ENCODE assay signal across 30 cellular contexts in genomic region chr22:43249789-43250188, GRCh38.
"Had no signal": no experiment of that assay in that cellular context is flagged by ENCODE, and none has a peak within 500 bp of the region (broad histone marks: within the 10 kb centered on the region; RNA-seq: fewer than 3 reads in every experiment).

No MANE protein-coding gene starts in this region.

- H3K27ac Mint-ChIP-seq: activated CD4-positive, alpha-beta memory T cell treated with anti-CD3 and anti-CD28 coated beads for 36 hours; activated CD4-positive, alpha-beta T cell treated with anti-CD3 and anti-CD28 coated beads, Interleukin-2, amount 10 ng/mL, durations not matched to agents 24 days and 14 days; activated naive CD4-positive, alpha-beta T cell treated with anti-CD3 and anti-CD28 coated beads for 36 hours; activated naive CD8-positive, alpha-beta T cell treated with anti-CD3 and anti-CD28 coated beads, Interleukin-2, amount 10 ng/mL, durations not matched to agents 7 days and 5 days; activated T-helper 1 cell treated with anti-CD3 and anti-CD28 coated beads, Interleukin-12 subunit alpha, Interleukin-12 subunit beta, Interleukin-2, Interleukin-4 antibody, amounts not matched to agents 30 ng/mL and 10 ng/mL and 1 ng/mL, durations not matched to agents 14 hours and 24 hours and 36 hours; mesothelial cell of epicardium had no signal

- H3K4me3 Mint-ChIP-seq: activated CD4-positive, alpha-beta memory T cell treated with anti-CD3 and anti-CD28 coated beads for 36 hours; activated CD4-positive, alpha-beta T cell treated with anti-CD3 and anti-CD28 coated beads, Interleukin-2, amount 10 ng/mL, durations not matched to agents 24 days and 14 days; activated naive CD4-positive, alpha-beta T cell treated with anti-CD3 and anti-CD28 coated beads for 36 hours; activated naive CD8-positive, alpha-beta T cell treated with anti-CD3 and anti-CD28 coated beads, Interleukin-2, amount 10 ng/mL, durations not matched to agents 7 days and 5 days; activated T-helper 1 cell treated with anti-CD3 and anti-CD28 coated beads, Interleukin-12 subunit alpha, Interleukin-12 subunit beta, Interleukin-2, Interleukin-4 antibody, amounts not matched to agents 30 ng/mL and 10 ng/mL and 1 ng/mL, durations not matched to agents 14 hours and 24 hours and 36 hours; mesothelial cell of epicardium had no signal

- H3K27me3 Mint-ChIP-seq: activated CD4-positive, alpha-beta memory T cell treated with anti-CD3 and anti-CD28 coated beads for 36 hours; activated CD4-positive, alpha-beta T cell treated with anti-CD3 and anti-CD28 coated beads, Interleukin-2, amount 10 ng/mL, durations not matched to agents 24 days and 14 days; activated naive CD8-positive, alpha-beta T cell treated with anti-CD3 and anti-CD28 coated beads, Interleukin-2, amount 10 ng/mL, durations not matched to agents 7 days and 5 days had no signal

- ATAC-seq: activated CD4-positive, CD25-positive, alpha-beta regulatory T cell treated with anti-CD3 and anti-CD28 coated beads, Interleukin-2, amount 50 U/mL, for 24 hours; esophagus mucosa; left cardiac atrium; naive thymus-derived CD4-positive, alpha-beta T cell; psoas muscle; upper lobe of right lung had no signal

- H3K4me2 ChIP-seq: smooth muscle cell had no signal

- H3K9ac ChIP-seq: parathyroid adenoma had no signal

- H3K4me1 ChIP-seq: ascending aorta, parathyroid adenoma, psoas muscle, suprapubic skin, tibial artery, upper lobe of right lung had no signal

- H3K79me2 ChIP-seq: parathyroid adenoma had no signal

- H3K4me1 Mint-ChIP-seq: activated CD4-positive, alpha-beta T cell treated with anti-CD3 and anti-CD28 coated beads, Interleukin-2, amount 10 ng/mL, durations not matched to agents 24 days and 14 days; activated naive CD8-positive, alpha-beta T cell treated with anti-CD3 and anti-CD28 coated beads, Interleukin-2, amount 10 ng/mL, durations not matched to agents 7 days and 5 days had no signal

- DNase-seq: activated CD4-positive, alpha-beta memory T cell treated with anti-CD3 and anti-CD28 coated beads for 36 hours; activated CD4-positive, alpha-beta T cell treated with anti-CD3 and anti-CD28 coated beads, Interleukin-2, amount 10 ng/mL, durations not matched to agents 24 days and 14 days; activated CD8-positive, alpha-beta memory T cell treated with anti-CD3 and anti-CD28 coated beads, Interleukin-2, amount 50 U/mL, for 4 hours; activated effector memory CD4-positive, alpha-beta T cell treated with anti-CD3 and anti-CD28 coated beads, Interleukin-2, amount 50 U/mL, for 16 hours; activated naive CD4-positive, alpha-beta T cell treated with anti-CD3 and anti-CD28 coated beads for 36 hours; activated naive CD8-positive, alpha-beta T cell treated with anti-CD3 and anti-CD28 coated beads, Interleukin-2, amount 10 ng/mL, durations not matched to agents 7 days and 5 days; activated T-cell treated with anti-CD3 and anti-CD28 coated beads, Interleukin-2, amount 50 U/mL, for 1 hour; brain microvascular endothelial cell; foreskin fibroblast; hippocampal formation; left cardiac atrium; mammary epithelial cell; naive thymus-derived CD4-positive, alpha-beta T cell; psoas muscle; stimulated activated CD4-positive, alpha-beta T cell treated with anti-CD3 and anti-CD28 coated beads, Interleukin-1b, Interleukin-23, amount 100 ng/mL, for 48 hours; stimulated activated naive CD4-positive, alpha-beta T cell; T-helper 9 cell; tibial artery; upper lobe of right lung had no signal

- H2AFZ ChIP-seq: parathyroid adenoma had no signal

- H3K4me3 ChIP-seq: ascending aorta, psoas muscle, smooth muscle cell, suprapubic skin, tibial artery, upper lobe of right lung had no signal

- H3K9me3 Mint-ChIP-seq: activated CD4-positive, alpha-beta memory T cell treated with anti-CD3 and anti-CD28 coated beads for 36 hours; activated CD4-positive, alpha-beta T cell treated with anti-CD3 and anti-CD28 coated beads, Interleukin-2, amount 10 ng/mL, durations not matched to agents 24 days and 14 days; activated naive CD4-positive, alpha-beta T cell treated with anti-CD3 and anti-CD28 coated beads for 36 hours; activated naive CD8-positive, alpha-beta T cell treated with anti-CD3 and anti-CD28 coated beads, Interleukin-2, amount 10 ng/mL, durations not matched to agents 7 days and 5 days; activated T-helper 1 cell treated with anti-CD3 and anti-CD28 coated beads, Interleukin-12 subunit alpha, Interleukin-12 subunit beta, Interleukin-2, Interleukin-4 antibody, amounts not matched to agents 30 ng/mL and 10 ng/mL and 1 ng/mL, durations not matched to agents 14 hours and 24 hours and 36 hours; mesothelial cell of epicardium; naive thymus-derived CD4-positive, alpha-beta T cell had no signal

- H3K9me3 ChIP-seq: ascending aorta, psoas muscle, suprapubic skin, tibial artery, upper lobe of right lung had no signal

- H3K36me3 ChIP-seq: ascending aorta, brain microvascular endothelial cell, suprapubic skin, tibial artery, upper lobe of right lung had no signal

- H3K27ac ChIP-seq: ascending aorta, brain microvascular endothelial cell, parathyroid adenoma, psoas muscle, suprapubic skin, tibial artery, upper lobe of right lung, VCaP had no signal

- FAIRE-seq: keratinocyte, TTC549 had no signal

- H3K27me3 ChIP-seq: ascending aorta, upper lobe of right lung had no signal

- H3K36me3 Mint-ChIP-seq: activated CD4-positive, alpha-beta memory T cell treated with anti-CD3 and anti-CD28 coated beads for 36 hours; activated naive CD8-positive, alpha-beta T cell treated with anti-CD3 and anti-CD28 coated beads, Interleukin-2, amount 10 ng/mL, durations not matched to agents 7 days and 5 days; mesothelial cell of epicardium; naive thymus-derived CD4-positive, alpha-beta T cell had no signal
